20 cellular contexts compared by ENCODE assay signal in genomic region chr15:68537506-68537905, GRCh38. TPM values are rescaled to one million over a fixed set of nuclear protein-coding genes. Genes with fewer than 3 reads are reported as not detected.
DNase-seq lines count a peak whose midpoint lies in the region; ATAC-seq and TF ChIP-seq lines count a peak whose summit lies in the region.
"Had no signal": no experiment of that assay in that cellular context is flagged by ENCODE, and none has a peak within 500 bp of the region (broad histone marks: within the 10 kb centered on the region; RNA-seq: fewer than 3 reads in every experiment).

No MANE protein-coding gene starts in this region.

- no peak overlapping the region for H2BK5ac ChIP-seq in mesenchymal stem cell (ENCODE audit: low read depth, low read length, poor library complexity, severe bottlenecking)

- peak overlapping the region; percentile 70 for H2BK15ac ChIP-seq in mesenchymal stem cell (ENCODE audit: low read depth, poor library complexity, severe bottlenecking)

- TF ChIP-seq CTCF in coronary artery (IDR thresholded peaks at IDR 0.05) = no peak

- no peak overlapping the region for H4K8ac ChIP-seq in mesenchymal stem cell (ENCODE audit: low read length)

- no peaks in the 10 kb centered on the region for H3K79me1 ChIP-seq in mesenchymal stem cell (replicated peaks; ENCODE audit: low read length, poor library complexity, severe bottlenecking)

- H3K9me3 ChIP-seq in mesenchymal stem cell (ENCODE audit: control insufficient read depth, low read length) (peaks cover 10% of the 10 kb centered on the region), aorta (ENCODE audit: control insufficient read depth, low read length) (no peaks in the 10 kb centered on the region)
- H3K9me3 ChIP-seq: Peyer's patch, prostate gland had no signal

- H2AFZ ChIP-seq in mesenchymal stem cell (ENCODE audit: low read depth, low read length) = no peak overlapping the region

- H2BK12ac ChIP-seq in mesenchymal stem cell (ENCODE audit: low read length in 2 of 2) = peak overlapping the region in 1 of 2 experiments; percentile 83

- no peak overlapping the region for H2BK120ac ChIP-seq in mesenchymal stem cell (ENCODE audit: low read depth, low read length)

- H3K18ac ChIP-seq in mesenchymal stem cell (ENCODE audit: low read depth in 1 of 2, low read length in 2 of 2) = peak overlapping the region in 1 of 2 experiments; percentile 42

- H3K27me3 ChIP-seq in mesenchymal stem cell (ENCODE audit: control insufficient read depth in 1 of 2, insufficient read depth in 1 of 2, low read length in 2 of 2) = no peaks in the 10 kb centered on the region
- no peaks in the 10 kb centered on the region for H3K27me3 ChIP-seq in aorta (ENCODE audit: control insufficient read depth in 1 of 2, insufficient read depth in 2 of 2, low read length in 1 of 2)
- H3K27me3 ChIP-seq: Peyer's patch had no signal

- no peak overlapping the region for H3K4me2 ChIP-seq in mesenchymal stem cell (ENCODE audit: low read length, poor library complexity, severe bottlenecking)

- DNase-seq in NCI-H69 (lab: John Stamatoyannopoulos, UW) (peak; percentile 7), coronary artery (ENCODE audit: low spot score) (no peak), mesenchymal stem cell (no peak), aorta (no peak), substantia nigra (lab: John Stamatoyannopoulos, UW) (no peak)
- no peak for DNase-seq in stimulated activated CD4-positive, alpha-beta T cell treated with anti-CD3 and anti-CD28 coated beads, Interleukin-4, amount 100 ng/mL, for 1 hour
- DNase-seq: activated CD8-positive, alpha-beta T cell treated with anti-CD3 and anti-CD28 coated beads for 36 hours; activated effector memory CD4-positive, alpha-beta T cell treated with Interleukin-2 at 50 U/mL for 16 hours; activated naive CD8-positive, alpha-beta T cell treated with anti-CD3 and anti-CD28 coated beads for 36 hours; activated T-cell treated with anti-CD3 and anti-CD28 coated beads for 4 hours; CD4-positive, CD25-positive, alpha-beta regulatory T cell; cortex of kidney; glutamatergic neuron; NCI-H1436 treated with DMSO at 0.1 percent for 48 hours; NCI-H524 treated with DMSO at 0.1 percent for 48 hours; Peyer's patch; SIG-M5 had no signal

- no peak overlapping the region for H3K14ac ChIP-seq in mesenchymal stem cell (ENCODE audit: low read length in 2 of 2)

- no peaks in the 10 kb centered on the region for H3K36me3 ChIP-seq in mesenchymal stem cell (ENCODE audit: control insufficient read depth in 1 of 2, insufficient read depth in 2 of 2, low read depth in 1 of 2, low read length in 2 of 2)
- H3K36me3 ChIP-seq in aorta (ENCODE audit: control insufficient read depth in 1 of 2, insufficient read depth in 2 of 2, low read length in 1 of 2) = no peaks in the 10 kb centered on the region
- H3K36me3 ChIP-seq: Peyer's patch, prostate gland had no signal

- ATAC-seq in aorta (ENCODE audit: low FRiP score) (no peak), HG03521 (IDR thresholded peaks at IDR 0.05; ENCODE audit: unreplicated experiment) (no peak)
- ATAC-seq: activated CD8-positive, alpha-beta T cell treated with anti-CD3 and anti-CD28 coated beads for 36 hours had no signal

- peak overlapping the region; percentile 59 to 85 for H3K27ac ChIP-seq in coronary artery
- H3K27ac ChIP-seq in mesenchymal stem cell (ENCODE audit: low read length, poor library complexity, severe bottlenecking) = no peak overlapping the region
- peak overlapping the region; percentile 49 to 99 for H3K27ac ChIP-seq in aorta (ENCODE audit: low read depth in 1 of 2, low read length in 2 of 2)
- no peak overlapping the region for H3K27ac ChIP-seq in substantia nigra (ENCODE audit: low read depth, low read length, poor library complexity, severe bottlenecking)
- H3K27ac ChIP-seq: Peyer's patch, prostate gland had no signal

- intact Hi-C loops in aorta (cut with DNase I) = no loop called here

- no peak overlapping the region for H3K9ac ChIP-seq in mesenchymal stem cell (ENCODE audit: low read length)

- H3K4me1 ChIP-seq in mesenchymal stem cell (ENCODE audit: control insufficient read depth, insufficient read depth, low read depth, low read length) (peaks cover 1% of the 10 kb centered on the region), aorta (ENCODE audit: control insufficient read depth in 1 of 2, insufficient read depth in 2 of 2, low read length in 2 of 2) (peaks cover 1 to 8% of the 10 kb centered on the region in 2 donors)
- H3K4me1 ChIP-seq: Peyer's patch, prostate gland had no signal

- H4K91ac ChIP-seq in mesenchymal stem cell (ENCODE audit: low read length) = no peak overlapping the region

- WGBS in mesenchymal stem cell = 54% methylated on average over 4 of the region's 7 CpGs
- 73 to 77% methylated on average over 7 of the region's 7 CpGs for WGBS in aorta, 2 donors

- no peak overlapping the region for H3K4me3 ChIP-seq in coronary artery
- no peak overlapping the region for H3K4me3 ChIP-seq in mesenchymal stem cell (ENCODE audit: insufficient read depth in 1 of 2, low read depth in 1 of 2, low read length in 2 of 2)
- H3K4me3 ChIP-seq in aorta (ENCODE audit: low read length in 2 of 2) = no peak overlapping the region
- H3K4me3 ChIP-seq: Peyer's patch, prostate gland had no signal

- peak overlapping the region in 1 of 2 experiments; percentile 28 for H3K4ac ChIP-seq in mesenchymal stem cell (ENCODE audit: low read depth in 1 of 2, low read length in 2 of 2)

- H3K23ac ChIP-seq in mesenchymal stem cell (ENCODE audit: low read length in 2 of 2) = no peak overlapping the region

- peak overlapping the region; percentile 74 for H2AK5ac ChIP-seq in mesenchymal stem cell (ENCODE audit: low read length, severe bottlenecking)

RNA-seq across cellular contexts. Expression of gene CORO2B, which starts 41.3 kb away (rescaled TPM):
- 6.0 TPM for polyA plus RNA-seq in mesenchymal stem cell (2013, experiment 1 of 2)
- 6.3 TPM for polyA plus RNA-seq in mesenchymal stem cell (2013, experiment 2 of 2)
- 1 to 10 TPM; 3.8 to 9.2 TPM for total RNA-seq in aorta
- polyA plus RNA-seq in aorta = 1 to 10 TPM; 1.8 to 6.2 TPM
- total RNA-seq: activated CD8-positive, alpha-beta T cell treated with anti-CD3 and anti-CD28 coated beads for 36 hours; activated naive CD8-positive, alpha-beta T cell treated with anti-CD3 and anti-CD28 coated beads for 36 hours; CD4-positive, CD25-positive, alpha-beta regulatory T cell; HT-29 had no signal
- polyA plus RNA-seq: CD4-positive, CD25-positive, alpha-beta regulatory T cell had no signal

Comparison
In these comparisons a context has a peak if more than half of its experiments do, and no peak if none do; other contexts are left out.
1. H3K27ac ChIP-seq: peak in coronary artery (2 of 2) and aorta (2 of 2); none in mesenchymal stem cell (single experiment) and substantia nigra (single experiment).